Comparison of ENCODE assay signal across 8 cellular contexts in genomic region chr4:127586922-127587571, GRCh38. TPM values are rescaled to one million over a fixed set of nuclear protein-coding genes. Genes with fewer than 3 reads are reported as not detected.
DNase-seq lines count a peak whose midpoint lies in the region; ATAC-seq lines count a peak whose summit lies in the region.

No MANE protein-coding gene starts in this region.

- ATAC-seq in GM21723 (IDR thresholded peaks at IDR 0.05; ENCODE audit: unreplicated experiment) = peak; percentile 90

- DNase-seq in NCI-H82 (lab: John Stamatoyannopoulos, UW) (peak; percentile 67), NCI-H82 treated with DMSO at 0.1 percent for 48 hours (lab: John Stamatoyannopoulos, UW; ENCODE audit: unreplicated experiment) (no peak), HT-29 (ENCODE audit: low spot score) (peak; percentile 51), RPMI8226 (peak; percentile 4), fibroblast of the conjunctiva (ENCODE audit: low read depth) (peak; percentile 24), smooth muscle cell of the brain vasculature (ENCODE audit: low read depth, low spot score) (peak; percentile 12), T-helper 9 cell (no peak)

RNA-seq across cellular contexts. Expression of gene INTU, which starts 45.7 kb away (rescaled TPM):
- total RNA-seq in HT-29 (2014; rRNA removed; shearing (Covaris generic)) = 1.5 and 2.4 TPM in 2 replicates

Comparison
In these comparisons a context has a peak if more than half of its experiments do, and no peak if none do; other contexts are left out.
1. DNase-seq: peak in NCI-H82 (single experiment), HT-29 (single experiment), RPMI8226 (single experiment), fibroblast of the conjunctiva (single experiment) and smooth muscle cell of the brain vasculature (single experiment); none in NCI-H82 treated with DMSO at 0.1 percent for 48 hours (single experiment) and T-helper 9 cell (single experiment).